In the genomic region with DNA sequence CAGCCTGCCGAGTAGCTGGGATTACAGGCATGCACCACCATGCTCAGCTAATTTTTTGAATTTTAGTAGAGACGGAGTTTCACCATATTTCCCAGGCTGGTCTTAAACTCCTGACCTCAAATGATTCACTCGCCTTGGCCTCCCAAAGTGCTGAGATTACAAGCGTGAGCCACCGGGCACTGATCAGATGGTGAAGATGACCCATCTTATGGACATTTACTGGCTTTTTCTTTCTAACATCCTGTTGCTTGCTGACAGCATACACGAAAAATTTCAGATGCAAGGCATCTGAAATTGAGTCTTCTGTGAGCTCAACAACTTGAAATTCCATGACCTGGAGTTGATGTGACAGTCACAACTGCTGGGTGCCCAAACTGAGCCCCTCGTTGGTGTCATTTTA, we compare ENCODE assay signal across 18 cellular contexts.
DNase-seq lines count a peak whose midpoint lies in the region; TF ChIP-seq lines count a peak whose summit lies in the region.
"Had no signal": no experiment of that assay in that cellular context is flagged by ENCODE, and none has a peak within 500 bp of the region (broad histone marks: within the 10 kb centered on the region; RNA-seq: fewer than 3 reads in every experiment).

No MANE protein-coding gene starts in this region.

- 72% methylated on average over 7 of the region's 7 CpGs for WGBS in suprapubic skin

- TF ChIP-seq CTCF in fibroblast of villous mesenchyme (IDR thresholded peaks at IDR 0.05; ENCODE audit: insufficient read depth, low read depth, low read length) (no peak), right atrium auricular region (IDR thresholded peaks at IDR 0.05) (no peak), suprapubic skin (IDR thresholded peaks at IDR 0.05) (no peak)

- peaks cover 0 to 5% of the 10 kb centered on the region in 2 donors for H3K9me3 ChIP-seq in right atrium auricular region
- peaks cover 3% of the 10 kb centered on the region for H3K9me3 ChIP-seq in suprapubic skin
- H3K9me3 ChIP-seq: BE2C had no signal

- no peak for TF ChIP-seq EP300 in suprapubic skin (IDR thresholded peaks at IDR 0.05)

- H3K4me1 ChIP-seq in right atrium auricular region (no peaks in the 10 kb centered on the region), suprapubic skin (no peaks in the 10 kb centered on the region)
- H3K4me1 ChIP-seq: BE2C had no signal

- TF ChIP-seq POLR2A in suprapubic skin (IDR thresholded peaks at IDR 0.05): no peak

- peak; percentile 77 for DNase-seq in HS-5 (ENCODE audit: low read depth)
- DNase-seq in T1000 (lab: John Stamatoyannopoulos, UW): peak; percentile 56
- DNase-seq in fibroblast of villous mesenchyme (ENCODE audit: low read depth): peak; percentile 2
- no peak for DNase-seq in A172 (ENCODE audit: low spot score)
- DNase-seq in right atrium auricular region (ENCODE audit: low spot score): no peak
- no peak for DNase-seq in suprapubic skin (ENCODE audit: low spot score in 2 of 2)
- DNase-seq: ACHN; BE2C; C1 segment of cervical spinal cord; CD4-positive, CD25-positive, alpha-beta regulatory T cell; CD8-positive, alpha-beta memory T cell; COR-L47; DMS 273 treated with DMSO at 0.1 percent for 48 hours; DMS53; DND-41; GDM1; HCEC 1CT had no signal

- no peak overlapping the region for H3K4me3 ChIP-seq in fibroblast of villous mesenchyme (ENCODE audit: low read depth, low read length)
- no peak overlapping the region for H3K4me3 ChIP-seq in right atrium auricular region
- no peak overlapping the region for H3K4me3 ChIP-seq in suprapubic skin
- H3K4me3 ChIP-seq: GM23338 had no signal

- no peak overlapping the region for H3K27ac ChIP-seq in right atrium auricular region
- H3K27ac ChIP-seq in suprapubic skin: no peak overlapping the region

- no peaks in the 10 kb centered on the region for H3K27me3 ChIP-seq in right atrium auricular region
- no peaks in the 10 kb centered on the region for H3K27me3 ChIP-seq in suprapubic skin
- H3K27me3 ChIP-seq: BE2C had no signal

- H3K36me3 ChIP-seq in right atrium auricular region (no peaks in the 10 kb centered on the region), suprapubic skin (no peaks in the 10 kb centered on the region)
- H3K36me3 ChIP-seq: BE2C had no signal

Comparison
In these comparisons a context has a peak if more than half of its experiments do, and no peak if none do; other contexts are left out.
1. DNase-seq: peak in HS-5 (single experiment), T1000 (single experiment) and fibroblast of villous mesenchyme (single experiment); none in A172 (single experiment), right atrium auricular region (single experiment) and suprapubic skin (0 of 2).